In genomic region chr15:51030649-51031316, GRCh38 we compare ENCODE assay signal across 13 cellular contexts.
DNase-seq lines count a peak whose midpoint lies in the region; ATAC-seq, FAIRE-seq and TF ChIP-seq lines count a peak whose summit lies in the region.
"Had no signal": no experiment of that assay in that cellular context is flagged by ENCODE, and none has a peak within 500 bp of the region (broad histone marks: within the 10 kb centered on the region; RNA-seq: fewer than 3 reads in every experiment).

No MANE protein-coding gene starts in this region.

- TF ChIP-seq POLR2A in prostate gland (IDR thresholded peaks at IDR 0.05) (no peak), uterus (IDR thresholded peaks at IDR 0.05) (no peak)

- peak overlapping the region; percentile 64 for H3K27ac ChIP-seq in C4-2B
- no peak overlapping the region for H3K27ac ChIP-seq in prostate gland
- no peak overlapping the region for H3K27ac ChIP-seq in uterus
- H3K27ac ChIP-seq: parathyroid adenoma had no signal

- FAIRE-seq in RCC 7860 (lab: Jason Lieb, UNC) = peak; percentile 69

- 64% methylated on average over 6 of the region's 6 CpGs for WGBS in prostate gland

- no peaks in the 10 kb centered on the region for H3K36me3 Mint-ChIP-seq in activated CD8-positive, alpha-beta T cell treated with anti-CD3 and anti-CD28 coated beads for 36 hours (ENCODE audit: low read depth)

- H3K9me3 Mint-ChIP-seq in activated CD8-positive, alpha-beta T cell treated with anti-CD3 and anti-CD28 coated beads for 36 hours = no peaks in the 10 kb centered on the region

- peak; percentile 99 for ATAC-seq in esophagus mucosa
- ATAC-seq in activated CD8-positive, alpha-beta T cell treated with anti-CD3 and anti-CD28 coated beads for 36 hours = no peak

- TF ChIP-seq CTCF in C4-2B (conservative IDR thresholded peaks at IDR 0.05) (no peak), prostate gland (IDR thresholded peaks at IDR 0.05) (no peak), uterus (IDR thresholded peaks at IDR 0.05) (no peak)
- no peak for TF ChIP-seq CTCF in activated CD8-positive, alpha-beta T cell treated with anti-CD3 and anti-CD28 coated beads for 36 hours (IDR thresholded peaks at IDR 0.05)

- POLR2A ChIA-PET in activated CD8-positive, alpha-beta T cell treated with anti-CD3 and anti-CD28 coated beads for 36 hours (lab: Charles Lee) = no interaction called here

- no peak overlapping the region for H3K4me3 Mint-ChIP-seq in activated CD8-positive, alpha-beta T cell treated with anti-CD3 and anti-CD28 coated beads for 36 hours
- H3K4me3 Mint-ChIP-seq: activated naive CD8-positive, alpha-beta T cell had no signal

- intact Hi-C loops in prostate gland (cut with DNase I) = no loop called here
- intact Hi-C loops in activated CD8-positive, alpha-beta T cell treated with anti-CD3 and anti-CD28 coated beads for 36 hours (cut with micrococcal nuclease) = no loop called here
- intact Hi-C loops in uterus (cut with DNase I; ENCODE audit: low total_unique reads) = no loop called here

- H3K36me3 ChIP-seq in prostate gland (no peaks in the 10 kb centered on the region), uterus (no peaks in the 10 kb centered on the region)

- H3K27me3 Mint-ChIP-seq in activated CD8-positive, alpha-beta T cell treated with anti-CD3 and anti-CD28 coated beads for 36 hours = no peaks in the 10 kb centered on the region
- H3K27me3 Mint-ChIP-seq: activated naive CD8-positive, alpha-beta T cell had no signal

- in situ Hi-C loops in G401 (cut with HindIII; ENCODE audit: low sequenced_read_pairs) = no loop called here

- H3K4me1 Mint-ChIP-seq in activated CD8-positive, alpha-beta T cell treated with anti-CD3 and anti-CD28 coated beads for 36 hours (ENCODE audit: low read depth) = no peaks in the 10 kb centered on the region

- CTCF ChIA-PET in activated CD8-positive, alpha-beta T cell treated with anti-CD3 and anti-CD28 coated beads for 36 hours (lab: Charles Lee) = no interaction called here

- no peak overlapping the region for H3K27ac Mint-ChIP-seq in activated CD8-positive, alpha-beta T cell treated with anti-CD3 and anti-CD28 coated beads for 36 hours
- H3K27ac Mint-ChIP-seq: activated naive CD8-positive, alpha-beta T cell had no signal

- H3K4me1 ChIP-seq in prostate gland (replicated peaks) (no peaks in the 10 kb centered on the region), uterus (no peaks in the 10 kb centered on the region)
- H3K4me1 ChIP-seq: parathyroid adenoma had no signal

- H3K27me3 ChIP-seq in prostate gland (replicated peaks; ENCODE audit: insufficient read depth) (no peaks in the 10 kb centered on the region), uterus (no peaks in the 10 kb centered on the region)

- H3K4me3 ChIP-seq in prostate gland = no peak overlapping the region
- H3K4me3 ChIP-seq in uterus = no peak overlapping the region

- H3K9me3 ChIP-seq in prostate gland (no peaks in the 10 kb centered on the region), uterus (peaks cover 0 to 4% of the 10 kb centered on the region in 2 donors)

- DNase-seq in RCC 7860 (ENCODE audit: low spot score) = peak; percentile 78
- DNase-seq in prostate gland (ENCODE audit: low spot score) = peak; percentile 66
- DNase-seq in activated CD8-positive, alpha-beta T cell treated with anti-CD3 and anti-CD28 coated beads for 36 hours = no peak
- DNase-seq in G401 (ENCODE audit: low spot score) = no peak
- no peak for DNase-seq in globus pallidus (ENCODE audit: low spot score)
- no peak for DNase-seq in uterus
- DNase-seq: activated CD4-positive, alpha-beta T cell treated with anti-CD3 and anti-CD28 coated beads, Interleukin-2, amount 50 U/mL, for 4 hours; KG1; NCI-H345 had no signal

Comparison
In these comparisons a context has a peak if more than half of its experiments do, and no peak if none do; other contexts are left out.
1. DNase-seq: peak in RCC 7860 (single experiment) and prostate gland (single experiment); none in activated CD8-positive, alpha-beta T cell treated with anti-CD3 and anti-CD28 coated beads for 36 hours (single experiment), G401 (single experiment), globus pallidus (single experiment) and uterus (0 of 2).